Comparison of ENCODE assay signal across 1 cellular context in the genomic region with DNA sequence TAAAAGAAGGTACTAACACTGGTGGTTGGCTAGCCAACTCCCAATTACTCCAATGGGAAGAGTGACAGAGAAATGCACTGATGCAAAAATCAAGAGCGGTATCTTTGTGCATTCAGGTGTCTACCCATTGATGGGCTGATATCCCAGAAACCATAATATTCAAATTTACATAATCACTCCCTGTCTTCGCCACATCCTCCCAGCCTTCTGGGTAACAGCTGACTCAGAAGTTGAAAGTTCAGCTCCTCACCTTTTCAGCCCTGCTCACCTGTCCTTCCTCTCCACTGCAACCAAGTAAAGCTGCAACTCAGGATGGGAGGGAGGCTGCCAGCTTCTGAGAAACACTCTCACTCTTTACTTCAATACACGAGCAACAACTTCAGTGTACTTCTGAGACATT.
TF ChIP-seq lines count a peak whose summit lies in the region.

No MANE protein-coding gene starts in this region.

TF ChIP-seq in SK-N-SH, 30 proteins besides CTCF, POLR2A, EP300 and RAD21 (continued from another document):
- TF ChIP-seq, protein P1, sequence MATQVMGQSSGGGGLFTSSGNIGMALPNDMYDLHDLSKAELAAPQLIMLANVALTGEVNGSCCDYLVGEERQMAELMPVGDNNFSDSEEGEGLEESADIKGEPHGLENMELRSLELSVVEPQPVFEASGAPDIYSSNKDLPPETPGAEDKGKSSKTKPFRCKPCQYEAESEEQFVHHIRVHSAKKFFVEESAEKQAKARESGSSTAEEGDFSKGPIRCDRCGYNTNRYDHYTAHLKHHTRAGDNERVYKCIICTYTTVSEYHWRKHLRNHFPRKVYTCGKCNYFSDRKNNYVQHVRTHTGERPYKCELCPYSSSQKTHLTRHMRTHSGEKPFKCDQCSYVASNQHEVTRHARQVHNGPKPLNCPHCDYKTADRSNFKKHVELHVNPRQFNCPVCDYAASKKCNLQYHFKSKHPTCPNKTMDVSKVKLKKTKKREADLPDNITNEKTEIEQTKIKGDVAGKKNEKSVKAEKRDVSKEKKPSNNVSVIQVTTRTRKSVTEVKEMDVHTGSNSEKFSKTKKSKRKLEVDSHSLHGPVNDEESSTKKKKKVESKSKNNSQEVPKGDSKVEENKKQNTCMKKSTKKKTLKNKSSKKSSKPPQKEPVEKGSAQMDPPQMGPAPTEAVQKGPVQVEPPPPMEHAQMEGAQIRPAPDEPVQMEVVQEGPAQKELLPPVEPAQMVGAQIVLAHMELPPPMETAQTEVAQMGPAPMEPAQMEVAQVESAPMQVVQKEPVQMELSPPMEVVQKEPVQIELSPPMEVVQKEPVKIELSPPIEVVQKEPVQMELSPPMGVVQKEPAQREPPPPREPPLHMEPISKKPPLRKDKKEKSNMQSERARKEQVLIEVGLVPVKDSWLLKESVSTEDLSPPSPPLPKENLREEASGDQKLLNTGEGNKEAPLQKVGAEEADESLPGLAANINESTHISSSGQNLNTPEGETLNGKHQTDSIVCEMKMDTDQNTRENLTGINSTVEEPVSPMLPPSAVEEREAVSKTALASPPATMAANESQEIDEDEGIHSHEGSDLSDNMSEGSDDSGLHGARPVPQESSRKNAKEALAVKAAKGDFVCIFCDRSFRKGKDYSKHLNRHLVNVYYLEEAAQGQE (IDR thresholded peaks at IDR 0.05; ENCODE audit: low read depth, low read length) = no peak
- TF ChIP-seq YY1 (IDR thresholded peaks at IDR 0.05; ENCODE audit: low read depth) = no peak
- no peak for TF ChIP-seq FOXJ3 (CRISPR knock-in tag; IDR thresholded peaks at IDR 0.05)
- TF ChIP-seq, protein P2, sequence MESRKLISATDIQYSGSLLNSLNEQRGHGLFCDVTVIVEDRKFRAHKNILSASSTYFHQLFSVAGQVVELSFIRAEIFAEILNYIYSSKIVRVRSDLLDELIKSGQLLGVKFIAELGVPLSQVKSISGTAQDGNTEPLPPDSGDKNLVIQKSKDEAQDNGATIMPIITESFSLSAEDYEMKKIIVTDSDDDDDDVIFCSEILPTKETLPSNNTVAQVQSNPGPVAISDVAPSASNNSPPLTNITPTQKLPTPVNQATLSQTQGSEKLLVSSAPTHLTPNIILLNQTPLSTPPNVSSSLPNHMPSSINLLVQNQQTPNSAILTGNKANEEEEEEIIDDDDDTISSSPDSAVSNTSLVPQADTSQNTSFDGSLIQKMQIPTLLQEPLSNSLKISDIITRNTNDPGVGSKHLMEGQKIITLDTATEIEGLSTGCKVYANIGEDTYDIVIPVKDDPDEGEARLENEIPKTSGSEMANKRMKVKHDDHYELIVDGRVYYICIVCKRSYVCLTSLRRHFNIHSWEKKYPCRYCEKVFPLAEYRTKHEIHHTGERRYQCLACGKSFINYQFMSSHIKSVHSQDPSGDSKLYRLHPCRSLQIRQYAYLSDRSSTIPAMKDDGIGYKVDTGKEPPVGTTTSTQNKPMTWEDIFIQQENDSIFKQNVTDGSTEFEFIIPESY (IDR thresholded peaks at IDR 0.05; ENCODE audit: borderline replicate concordance, low read depth) = no peak
- no peak for TF ChIP-seq TAF1 (IDR thresholded peaks at IDR 0.05; ENCODE audit: borderline replicate concordance, low read depth, low read length)
- TF ChIP-seq FOSL2 (IDR thresholded peaks at IDR 0.05; ENCODE audit: borderline replicate concordance, low read depth) = no peak
- TF ChIP-seq FOXM1 (IDR thresholded peaks at IDR 0.05; ENCODE audit: low read depth) = no peak
- TF ChIP-seq, protein P3, sequence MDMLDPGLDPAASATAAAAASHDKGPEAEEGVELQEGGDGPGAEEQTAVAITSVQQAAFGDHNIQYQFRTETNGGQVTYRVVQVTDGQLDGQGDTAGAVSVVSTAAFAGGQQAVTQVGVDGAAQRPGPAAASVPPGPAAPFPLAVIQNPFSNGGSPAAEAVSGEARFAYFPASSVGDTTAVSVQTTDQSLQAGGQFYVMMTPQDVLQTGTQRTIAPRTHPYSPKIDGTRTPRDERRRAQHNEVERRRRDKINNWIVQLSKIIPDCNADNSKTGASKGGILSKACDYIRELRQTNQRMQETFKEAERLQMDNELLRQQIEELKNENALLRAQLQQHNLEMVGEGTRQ (IDR thresholded peaks at IDR 0.05; ENCODE audit: borderline replicate concordance, low read depth, low read length) = no peak
